In genomic region chr6:4647414-4648365, GRCh38 we compare ENCODE assay signal across 1 cellular context.
TF ChIP-seq lines count a peak whose summit lies in the region.

No MANE protein-coding gene starts in this region.

TF ChIP-seq in HepG2, 621 proteins besides CTCF, POLR2A, EP300 and RAD21 (continued from another document and continues in another):
- no peak for TF ChIP-seq ZNF570 (CRISPR knock-in tag; IDR thresholded peaks at IDR 0.05; ENCODE audit: borderline replicate concordance)
- TF ChIP-seq SMAD3 (CRISPR knock-in tag; IDR thresholded peaks at IDR 0.05) = peak; percentile 90
- TF ChIP-seq ZNF44 (CRISPR knock-in tag; IDR thresholded peaks at IDR 0.05) = peak; percentile 73; the same call in 1 of the 2 replicates
- no peak for TF ChIP-seq ZNF17 (CRISPR knock-in tag; IDR thresholded peaks at IDR 0.05)
- no peak for TF ChIP-seq ZNF547 (CRISPR knock-in tag; IDR thresholded peaks at IDR 0.05)
- TF ChIP-seq ELF3 (CRISPR knock-in tag; IDR thresholded peaks at IDR 0.05) = peak; percentile 87
- TF ChIP-seq NONO (IDR thresholded peaks at IDR 0.05) = no peak
- TF ChIP-seq NONO (CRISPR knock-in tag; conservative IDR thresholded peaks at IDR 0.05) = peak; percentile 62; the same call in 1 of the 2 replicates
- TF ChIP-seq NFIB (CRISPR knock-in tag; IDR thresholded peaks at IDR 0.05; ENCODE audit: borderline replicate concordance) = no peak
- peak; percentile 62; the same call in 1 of the 2 replicates for TF ChIP-seq MYC (CRISPR knock-in tag; IDR thresholded peaks at IDR 0.05; ENCODE audit: borderline replicate concordance)
- no peak for TF ChIP-seq DDIT3 (CRISPR knock-in tag; IDR thresholded peaks at IDR 0.05)
- TF ChIP-seq ZNF644 (CRISPR knock-in tag; IDR thresholded peaks at IDR 0.05; ENCODE audit: low read depth) = peak; percentile 72
- peak; percentile 86; the same call in 1 of the 2 replicates for TF ChIP-seq AHR (CRISPR knock-in tag; IDR thresholded peaks at IDR 0.05)
- no peak for TF ChIP-seq MAF1 (CRISPR knock-in tag; IDR thresholded peaks at IDR 0.05; ENCODE audit: borderline replicate concordance)
- no peak for TF ChIP-seq MAFG (CRISPR knock-in tag; IDR thresholded peaks at IDR 0.05)
- TF ChIP-seq HNF4A (CRISPR knock-in tag; IDR thresholded peaks at IDR 0.05) = no peak
- TF ChIP-seq, protein P1, sequence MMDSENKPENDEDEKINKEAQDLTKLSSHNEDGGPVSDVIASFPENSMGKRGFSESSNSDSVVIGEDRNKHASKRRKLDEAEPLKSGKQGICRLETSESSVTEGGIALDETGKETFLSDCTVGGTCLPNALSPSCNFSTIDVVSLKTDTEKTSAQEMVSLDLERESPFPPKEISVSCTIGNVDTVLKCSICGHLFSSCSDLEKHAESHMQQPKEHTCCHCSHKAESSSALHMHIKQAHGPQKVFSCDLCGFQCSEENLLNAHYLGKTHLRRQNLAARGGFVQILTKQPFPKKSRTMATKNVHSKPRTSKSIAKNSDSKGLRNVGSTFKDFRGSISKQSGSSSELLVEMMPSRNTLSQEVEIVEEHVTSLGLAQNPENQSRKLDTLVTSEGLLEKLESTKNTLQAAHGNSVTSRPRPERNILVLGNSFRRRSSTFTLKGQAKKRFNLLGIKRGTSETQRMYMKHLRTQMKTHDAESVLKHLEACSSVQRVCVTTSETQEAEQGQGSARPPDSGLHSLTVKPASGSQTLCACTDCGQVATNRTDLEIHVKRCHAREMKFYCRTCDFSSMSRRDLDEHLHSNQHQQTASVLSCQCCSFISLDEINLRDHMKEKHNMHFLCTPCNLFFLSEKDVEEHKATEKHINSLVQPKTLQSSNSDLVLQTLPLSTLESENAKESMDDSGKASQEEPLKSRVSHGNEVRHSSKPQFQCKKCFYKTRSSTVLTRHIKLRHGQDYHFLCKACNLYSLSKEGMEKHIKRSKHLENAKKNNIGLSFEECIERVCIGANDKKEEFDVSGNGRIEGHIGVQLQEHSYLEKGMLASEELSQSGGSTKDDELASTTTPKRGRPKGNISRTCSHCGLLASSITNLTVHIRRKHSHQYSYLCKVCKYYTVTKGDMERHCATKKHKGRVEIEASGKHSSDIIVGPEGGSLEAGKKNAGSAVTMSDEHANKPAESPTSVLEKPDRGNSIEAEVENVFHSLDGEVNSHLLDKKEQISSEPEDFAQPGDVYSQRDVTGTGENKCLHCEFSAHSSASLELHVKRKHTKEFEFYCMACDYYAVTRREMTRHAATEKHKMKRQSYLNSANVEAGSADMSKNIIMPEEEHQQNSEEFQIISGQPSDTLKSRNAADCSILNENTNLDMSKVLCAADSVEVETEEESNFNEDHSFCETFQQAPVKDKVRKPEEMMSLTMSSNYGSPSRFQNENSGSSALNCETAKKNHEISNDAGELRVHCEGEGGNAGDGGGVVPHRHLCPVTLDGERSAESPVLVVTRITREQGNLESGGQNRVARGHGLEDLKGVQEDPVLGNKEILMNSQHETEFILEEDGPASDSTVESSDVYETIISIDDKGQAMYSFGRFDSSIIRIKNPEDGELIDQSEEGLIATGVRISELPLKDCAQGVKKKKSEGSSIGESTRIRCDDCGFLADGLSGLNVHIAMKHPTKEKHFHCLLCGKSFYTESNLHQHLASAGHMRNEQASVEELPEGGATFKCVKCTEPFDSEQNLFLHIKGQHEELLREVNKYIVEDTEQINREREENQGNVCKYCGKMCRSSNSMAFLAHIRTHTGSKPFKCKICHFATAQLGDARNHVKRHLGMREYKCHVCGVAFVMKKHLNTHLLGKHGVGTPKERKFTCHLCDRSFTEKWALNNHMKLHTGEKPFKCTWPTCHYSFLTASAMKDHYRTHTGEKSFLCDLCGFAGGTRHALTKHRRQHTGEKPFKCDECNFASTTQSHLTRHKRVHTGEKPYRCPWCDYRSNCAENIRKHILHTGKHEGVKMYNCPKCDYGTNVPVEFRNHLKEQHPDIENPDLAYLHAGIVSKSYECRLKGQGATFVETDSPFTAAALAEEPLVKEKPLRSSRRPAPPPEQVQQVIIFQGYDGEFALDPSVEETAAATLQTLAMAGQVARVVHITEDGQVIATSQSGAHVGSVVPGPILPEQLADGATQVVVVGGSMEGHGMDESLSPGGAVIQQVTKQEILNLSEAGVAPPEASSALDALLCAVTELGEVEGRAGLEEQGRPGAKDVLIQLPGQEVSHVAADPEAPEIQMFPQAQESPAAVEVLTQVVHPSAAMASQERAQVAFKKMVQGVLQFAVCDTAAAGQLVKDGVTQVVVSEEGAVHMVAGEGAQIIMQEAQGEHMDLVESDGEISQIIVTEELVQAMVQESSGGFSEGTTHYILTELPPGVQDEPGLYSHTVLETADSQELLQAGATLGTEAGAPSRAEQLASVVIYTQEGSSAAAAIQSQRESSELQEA (CRISPR knock-in tag; IDR thresholded peaks at IDR 0.05; ENCODE audit: not compliant biosample characterization) = no peak
- no peak for TF ChIP-seq PLRG1 (conservative IDR thresholded peaks at IDR 0.05)
- TF ChIP-seq ZNF841 (CRISPR knock-in tag; IDR thresholded peaks at IDR 0.05; ENCODE audit: borderline replicate concordance) = no peak
- no peak for TF ChIP-seq ZBTB3 (CRISPR knock-in tag; IDR thresholded peaks at IDR 0.05; ENCODE audit: borderline replicate concordance, low read depth)
- no peak for TF ChIP-seq GRHL1 (CRISPR knock-in tag; conservative IDR thresholded peaks at IDR 0.05)
- TF ChIP-seq MAFF (IDR thresholded peaks at IDR 0.05; ENCODE audit: low read depth, low read length) = no peak
- peak; percentile 54; the same call in 1 of the 2 replicates for TF ChIP-seq ZNF160 (CRISPR knock-in tag; IDR thresholded peaks at IDR 0.05)
- TF ChIP-seq, protein P2, sequence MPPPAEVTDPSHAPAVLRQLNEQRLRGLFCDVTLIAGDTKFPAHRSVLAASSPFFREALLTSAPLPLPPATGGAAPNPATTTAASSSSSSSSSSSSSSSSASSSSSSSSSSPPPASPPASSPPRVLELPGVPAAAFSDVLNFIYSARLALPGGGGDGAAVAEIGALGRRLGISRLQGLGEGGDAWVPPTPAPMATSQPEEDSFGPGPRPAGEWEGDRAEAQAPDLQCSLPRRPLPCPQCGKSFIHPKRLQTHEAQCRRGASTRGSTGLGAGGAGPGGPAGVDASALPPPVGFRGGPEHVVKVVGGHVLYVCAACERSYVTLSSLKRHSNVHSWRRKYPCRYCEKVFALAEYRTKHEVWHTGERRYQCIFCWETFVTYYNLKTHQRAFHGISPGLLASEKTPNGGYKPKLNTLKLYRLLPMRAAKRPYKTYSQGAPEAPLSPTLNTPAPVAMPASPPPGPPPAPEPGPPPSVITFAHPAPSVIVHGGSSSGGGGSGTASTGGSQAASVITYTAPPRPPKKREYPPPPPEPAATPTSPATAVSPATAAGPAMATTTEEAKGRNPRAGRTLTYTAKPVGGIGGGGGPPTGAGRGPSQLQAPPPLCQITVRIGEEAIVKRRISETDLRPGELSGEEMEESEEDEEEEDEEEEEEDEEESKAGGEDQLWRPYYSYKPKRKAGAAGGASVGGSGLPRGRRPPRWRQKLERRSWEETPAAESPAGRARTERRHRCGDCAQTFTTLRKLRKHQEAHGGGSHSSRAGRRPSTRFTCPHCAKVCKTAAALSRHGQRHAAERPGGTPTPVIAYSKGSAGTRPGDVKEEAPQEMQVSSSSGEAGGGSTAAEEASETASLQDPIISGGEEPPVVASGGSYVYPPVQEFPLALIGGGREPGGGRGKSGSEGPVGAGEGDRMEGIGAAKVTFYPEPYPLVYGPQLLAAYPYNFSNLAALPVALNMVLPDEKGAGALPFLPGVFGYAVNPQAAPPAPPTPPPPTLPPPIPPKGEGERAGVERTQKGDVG (CRISPR knock-in tag; IDR thresholded peaks at IDR 0.05; ENCODE audit: borderline replicate concordance) = no peak
- TF ChIP-seq JUNB (CRISPR knock-in tag; IDR thresholded peaks at IDR 0.05; ENCODE audit: borderline replicate concordance) = no peak
- no peak for TF ChIP-seq ZKSCAN1 (IDR thresholded peaks at IDR 0.05; ENCODE audit: low read length)
- peak; percentile 87; the same call in 1 of the 2 replicates for TF ChIP-seq ZNF317 (CRISPR knock-in tag; IDR thresholded peaks at IDR 0.05)
- TF ChIP-seq, protein P3, sequence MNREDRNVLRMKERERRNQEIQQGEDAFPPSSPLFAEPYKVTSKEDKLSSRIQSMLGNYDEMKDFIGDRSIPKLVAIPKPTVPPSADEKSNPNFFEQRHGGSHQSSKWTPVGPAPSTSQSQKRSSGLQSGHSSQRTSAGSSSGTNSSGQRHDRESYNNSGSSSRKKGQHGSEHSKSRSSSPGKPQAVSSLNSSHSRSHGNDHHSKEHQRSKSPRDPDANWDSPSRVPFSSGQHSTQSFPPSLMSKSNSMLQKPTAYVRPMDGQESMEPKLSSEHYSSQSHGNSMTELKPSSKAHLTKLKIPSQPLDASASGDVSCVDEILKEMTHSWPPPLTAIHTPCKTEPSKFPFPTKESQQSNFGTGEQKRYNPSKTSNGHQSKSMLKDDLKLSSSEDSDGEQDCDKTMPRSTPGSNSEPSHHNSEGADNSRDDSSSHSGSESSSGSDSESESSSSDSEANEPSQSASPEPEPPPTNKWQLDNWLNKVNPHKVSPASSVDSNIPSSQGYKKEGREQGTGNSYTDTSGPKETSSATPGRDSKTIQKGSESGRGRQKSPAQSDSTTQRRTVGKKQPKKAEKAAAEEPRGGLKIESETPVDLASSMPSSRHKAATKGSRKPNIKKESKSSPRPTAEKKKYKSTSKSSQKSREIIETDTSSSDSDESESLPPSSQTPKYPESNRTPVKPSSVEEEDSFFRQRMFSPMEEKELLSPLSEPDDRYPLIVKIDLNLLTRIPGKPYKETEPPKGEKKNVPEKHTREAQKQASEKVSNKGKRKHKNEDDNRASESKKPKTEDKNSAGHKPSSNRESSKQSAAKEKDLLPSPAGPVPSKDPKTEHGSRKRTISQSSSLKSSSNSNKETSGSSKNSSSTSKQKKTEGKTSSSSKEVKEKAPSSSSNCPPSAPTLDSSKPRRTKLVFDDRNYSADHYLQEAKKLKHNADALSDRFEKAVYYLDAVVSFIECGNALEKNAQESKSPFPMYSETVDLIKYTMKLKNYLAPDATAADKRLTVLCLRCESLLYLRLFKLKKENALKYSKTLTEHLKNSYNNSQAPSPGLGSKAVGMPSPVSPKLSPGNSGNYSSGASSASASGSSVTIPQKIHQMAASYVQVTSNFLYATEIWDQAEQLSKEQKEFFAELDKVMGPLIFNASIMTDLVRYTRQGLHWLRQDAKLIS (CRISPR knock-in tag; IDR thresholded peaks at IDR 0.05) = no peak
- no peak for TF ChIP-seq SYNCRIP (IDR thresholded peaks at IDR 0.05; ENCODE audit: insufficient read depth, low read depth, low read length)
- no peak for TF ChIP-seq SRSF9 (IDR thresholded peaks at IDR 0.05; ENCODE audit: borderline replicate concordance, insufficient read depth, low read depth, low read length, poor library complexity, severe bottlenecking)
- no peak for TF ChIP-seq SNAPC4 (CRISPR knock-in tag; IDR thresholded peaks at IDR 0.05)
- no peak for TF ChIP-seq NR2F1 (CRISPR knock-in tag; IDR thresholded peaks at IDR 0.05)
- TF ChIP-seq PAF1 (CRISPR knock-in tag; IDR thresholded peaks at IDR 0.05) = no peak
- TF ChIP-seq NCOA1 (CRISPR knock-in tag; IDR thresholded peaks at IDR 0.05) = no peak
- TF ChIP-seq MED1 (CRISPR knock-in tag; IDR thresholded peaks at IDR 0.05) = peak; percentile 43; the same call in 1 of the 2 replicates
- TF ChIP-seq, protein P4, sequence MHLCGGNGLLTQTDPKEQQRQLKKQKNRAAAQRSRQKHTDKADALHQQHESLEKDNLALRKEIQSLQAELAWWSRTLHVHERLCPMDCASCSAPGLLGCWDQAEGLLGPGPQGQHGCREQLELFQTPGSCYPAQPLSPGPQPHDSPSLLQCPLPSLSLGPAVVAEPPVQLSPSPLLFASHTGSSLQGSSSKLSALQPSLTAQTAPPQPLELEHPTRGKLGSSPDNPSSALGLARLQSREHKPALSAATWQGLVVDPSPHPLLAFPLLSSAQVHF (CRISPR knock-in tag; IDR thresholded peaks at IDR 0.05) = 0 out of 2 replicates have a peak, but pooled peaks have one; percentile 66
